Comparison of ENCODE assay signal across 9 cellular contexts in genomic region chr22:38412435-38413084, GRCh38. TPM values are rescaled to one million over a fixed set of nuclear protein-coding genes. Genes with fewer than 3 reads are reported as not detected.
A peak's percentile ranks its signal among the peaks of the same experiment; 100 is the strongest.
DNase-seq lines count a peak whose midpoint lies in the region; ATAC-seq and TF ChIP-seq lines count a peak whose summit lies in the region.
"Had no signal": no experiment of that assay in that cellular context is flagged by ENCODE, and none has a peak within 500 bp of the region (broad histone marks: within the 10 kb centered on the region; RNA-seq: fewer than 3 reads in every experiment).

No MANE protein-coding gene starts in this region.

- H3K9me3 Mint-ChIP-seq in neural progenitor cell = peaks cover 11% of the 10 kb centered on the region

- H3K4me3 ChIP-seq in epithelial cell of esophagus (ENCODE audit: low read length) (no peak overlapping the region), neural progenitor cell (no peak overlapping the region)
- H3K4me3 ChIP-seq: BLaER1 treated with 17β-estradiol and CSF1 and Interleukin-3, amounts not matched to agents 10 nM and 100 nM had no signal

- no peaks in the 10 kb centered on the region for H3F3A ChIP-seq in neural progenitor cell (ENCODE audit: low read depth)

- no peak overlapping the region for H3K4me2 ChIP-seq in neural progenitor cell
- H3K4me2 ChIP-seq: BLaER1 treated with 17β-estradiol and CSF1 and Interleukin-3, amounts not matched to agents 10 nM and 100 nM had no signal

- DNase-seq in NCI-H1694 (lab: John Stamatoyannopoulos, UW) (peak; percentile 36), NCI-H1694 treated with DMSO at 0.1 percent for 48 hours (lab: John Stamatoyannopoulos, UW) (no peak), epithelial cell of esophagus (ENCODE audit: low read depth) (no peak), neural progenitor cell (ENCODE audit: low spot score) (peak; percentile 34), foreskin melanocyte (no peak)
- peak; percentile 50 to 57 for DNase-seq in activated CD4-positive, alpha-beta T cell treated with anti-CD3 and anti-CD28 coated beads, Interleukin-2, amount 50 U/mL, for 48 hours

- no peaks in the 10 kb centered on the region for H3K27me3 ChIP-seq in neural progenitor cell
- H3K27me3 ChIP-seq: BLaER1 treated with 17β-estradiol and CSF1 and Interleukin-3, amounts not matched to agents 10 nM and 100 nM had no signal

- H3K4me1 Mint-ChIP-seq in neural progenitor cell = peaks cover 7% of the 10 kb centered on the region

- H4K20me1 ChIP-seq in neural progenitor cell (ENCODE audit: low read depth) = no peaks in the 10 kb centered on the region

- H3K36me3 Mint-ChIP-seq in neural progenitor cell = no peaks in the 10 kb centered on the region

- H3K27ac ChIP-seq in neural progenitor cell = no peak overlapping the region
- H3K27ac ChIP-seq: BLaER1 treated with 17β-estradiol and CSF1 and Interleukin-3, amounts not matched to agents 10 nM and 100 nM had no signal

- no peak overlapping the region for H3K9ac ChIP-seq in neural progenitor cell
- H3K9ac ChIP-seq: BLaER1 treated with 17β-estradiol and CSF1 and Interleukin-3, amounts not matched to agents 10 nM and 100 nM had no signal

- H3K36me3 ChIP-seq in neural progenitor cell = no peaks in the 10 kb centered on the region
- H3K36me3 ChIP-seq: BLaER1 treated with 17β-estradiol and CSF1 and Interleukin-3, amounts not matched to agents 10 nM and 100 nM had no signal

- H3K4me3 Mint-ChIP-seq in neural progenitor cell = no peak overlapping the region

- H3K4me1 ChIP-seq in neural progenitor cell = no peaks in the 10 kb centered on the region

- ATAC-seq in HG03159 (IDR thresholded peaks at IDR 0.05; ENCODE audit: unreplicated experiment) = no peak
- ATAC-seq in GM19395 (IDR thresholded peaks at IDR 0.05; ENCODE audit: unreplicated experiment) = no peak

- TF ChIP-seq CTCF in epithelial cell of esophagus (IDR thresholded peaks at IDR 0.05; ENCODE audit: insufficient read depth, low read depth, low read length, missing control alignments) (peak; percentile 36), neural progenitor cell (IDR thresholded peaks at IDR 0.05) (peak; percentile 74)

- peaks cover 7% of the 10 kb centered on the region for H3K27me3 Mint-ChIP-seq in neural progenitor cell (ENCODE audit: insufficient read depth, low read depth)

- H2AFZ ChIP-seq in neural progenitor cell (replicated peaks) = no peak overlapping the region

- no peaks in the 10 kb centered on the region for H3K9me3 ChIP-seq in neural progenitor cell (ENCODE audit: low read depth)

- no peaks in the 10 kb centered on the region for H3K79me2 ChIP-seq in neural progenitor cell (ENCODE audit: low read depth)

- peak overlapping the region; percentile 87 for H3K27ac Mint-ChIP-seq in neural progenitor cell

RNA-seq across cellular contexts. Expression of gene KCNJ4, which starts 42.4 kb away (rescaled TPM):
- total RNA-seq in neural progenitor cell (ENCODE audit: low replicate concordance) = 0.82 and 4.6 TPM in 2 replicates

RNA-seq across cellular contexts. Expression of gene KDELR3, which starts 55.3 kb away (rescaled TPM):
- 3.4 and 4.6 TPM in 2 replicates for total RNA-seq in neural progenitor cell (ENCODE audit: low replicate concordance)

Comparison
In these comparisons a context has a peak if more than half of its experiments do, and no peak if none do; other contexts are left out.
1. DNase-seq: peak in NCI-H1694 (single experiment), activated CD4-positive, alpha-beta T cell treated with anti-CD3 and anti-CD28 coated beads, Interleukin-2, amount 50 U/mL, for 48 hours (2 of 2) and neural progenitor cell (single experiment); none in NCI-H1694 treated with DMSO at 0.1 percent for 48 hours (single experiment), epithelial cell of esophagus (single experiment) and foreskin melanocyte (single experiment).